In genomic region chr19:53519431-53519830, GRCh38 we compare ENCODE assay signal across 2 cellular contexts.
A peak's percentile ranks its signal among the peaks of the same experiment; 100 is the strongest.
TF ChIP-seq lines count a peak whose summit lies in the region.

No MANE protein-coding gene starts in this region.

TF ChIP-seq in liver, 16 proteins besides CTCF, POLR2A, EP300 and RAD21:
- peak; percentile 8 for TF ChIP-seq SP1 (IDR thresholded peaks at IDR 0.05)
- TF ChIP-seq NR2F2 (IDR thresholded peaks at IDR 0.05): peak; percentile 53
- no peak for TF ChIP-seq ATF3 (IDR thresholded peaks at IDR 0.05)

TF ChIP-seq in HepG2, 621 proteins besides CTCF, POLR2A, EP300 and RAD21:
- TF ChIP-seq SNAPC2 (CRISPR knock-in tag; IDR thresholded peaks at IDR 0.05) (no peak), ZFY (CRISPR knock-in tag; IDR thresholded peaks at IDR 0.05) (no peak), MTA1 (CRISPR knock-in tag; IDR thresholded peaks at IDR 0.05; ENCODE audit: borderline replicate concordance) (no peak), HNF1A (IDR thresholded peaks at IDR 0.05; ENCODE audit: low read depth) (no peak), HNF1A (CRISPR knock-in tag; IDR thresholded peaks at IDR 0.05; ENCODE audit: borderline replicate concordance) (no peak), NFAT5 (CRISPR knock-in tag; IDR thresholded peaks at IDR 0.05) (no peak), GZF1 (CRISPR knock-in tag; IDR thresholded peaks at IDR 0.05) (no peak), KDM4B (CRISPR knock-in tag; IDR thresholded peaks at IDR 0.05) (no peak), ZNF704 (CRISPR knock-in tag; IDR thresholded peaks at IDR 0.05; ENCODE audit: borderline replicate concordance) (no peak), PITX1 (CRISPR knock-in tag; IDR thresholded peaks at IDR 0.05) (no peak), MIXL1 (CRISPR knock-in tag; IDR thresholded peaks at IDR 0.05) (no peak), RBFOX2 (IDR thresholded peaks at IDR 0.05; ENCODE audit: low read depth, low read length) (no peak), KDM1A (CRISPR knock-in tag; IDR thresholded peaks at IDR 0.05) (no peak), NFE2L2 (IDR thresholded peaks at IDR 0.05; ENCODE audit: low read length) (no peak), ZNF510 (CRISPR knock-in tag; IDR thresholded peaks at IDR 0.05; ENCODE audit: low read depth) (no peak), ZUFSP (CRISPR knock-in tag; IDR thresholded peaks at IDR 0.05; ENCODE audit: borderline replicate concordance) (no peak)
